In the genomic region with DNA sequence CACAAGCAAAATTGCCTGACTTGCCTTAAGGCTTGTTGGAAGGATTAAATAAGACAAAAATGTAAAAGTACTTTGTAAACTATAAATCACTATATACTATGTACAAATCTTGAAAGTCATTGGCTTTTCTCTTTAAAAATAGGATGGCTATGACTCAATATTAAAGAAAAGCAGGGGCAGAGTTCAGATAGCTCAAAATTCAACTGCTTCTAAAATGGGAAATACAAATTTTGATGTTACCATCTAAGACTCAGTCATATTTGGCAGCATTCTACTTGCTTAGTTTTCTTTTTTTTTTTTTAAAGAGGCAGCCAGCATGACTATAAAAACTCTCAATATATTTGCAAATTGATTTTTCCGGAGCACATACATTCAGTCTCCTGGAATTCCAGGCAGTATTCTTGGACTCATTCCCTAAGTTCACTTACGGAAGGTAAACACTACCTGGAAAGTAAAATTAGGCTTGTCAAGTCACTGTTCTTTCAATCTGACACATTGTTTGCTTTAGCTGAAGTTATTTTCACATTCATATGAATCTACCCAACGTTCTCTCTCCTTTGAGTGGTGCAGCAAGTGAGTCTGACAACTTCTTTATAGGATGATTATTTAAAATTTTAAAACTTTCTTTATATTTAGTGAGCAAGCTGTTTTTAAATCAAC, we compare ENCODE assay signal across 15 cellular contexts.
"Had no signal": no experiment of that assay in that cellular context is flagged by ENCODE, and none has a peak within 500 bp of the region (broad histone marks: within the 10 kb centered on the region; RNA-seq: fewer than 3 reads in every experiment).

No MANE protein-coding gene starts in this region.

- H3K27ac ChIP-seq: foreskin keratinocyte, parathyroid adenoma had no signal

- H3K9me3 ChIP-seq: tibial nerve had no signal

- H3K9ac ChIP-seq: parathyroid adenoma had no signal

- DNase-seq: activated CD4-positive, alpha-beta T cell treated with anti-CD3 and anti-CD28 coated beads, Interleukin-2, amount 50 U/mL, for 1 hour; activated CD8-positive, alpha-beta memory T cell treated with anti-CD3 and anti-CD28 coated beads for 24 hours; activated gamma-delta T cell treated with Interleukin-2 at 50 U/mL for 16 hours; amygdala; foreskin keratinocyte; mammary epithelial cell; naive thymus-derived CD4-positive, alpha-beta T cell; stimulated activated CD4-positive, alpha-beta T cell treated with anti-CD3 and anti-CD28 coated beads, Interleukin-12 subunit alpha, Interleukin-12 subunit beta, amount 100 ng/mL, for 4 hours; stimulated activated CD4-positive, alpha-beta T cell treated with anti-CD3 and anti-CD28 coated beads, Interleukin-2, amount 100 ng/mL, for 24 hours; T-helper 9 cell had no signal

- ATAC-seq: activated CD4-positive, CD25-positive, alpha-beta regulatory T cell treated with anti-CD3 and anti-CD28 coated beads, Interleukin-2, amount 50 U/mL, for 24 hours; esophagus mucosa; foreskin keratinocyte; naive thymus-derived CD4-positive, alpha-beta T cell; stimulated activated effector memory CD8-positive, alpha-beta T cell treated with anti-CD3 and anti-CD28 coated beads, Interleukin-12 subunit alpha, Interleukin-12 subunit beta, amount 100 ng/mL, for 72 hours had no signal

- H3K4me3 ChIP-seq: tibial nerve had no signal

- H3K27me3 ChIP-seq: foreskin keratinocyte, tibial nerve had no signal
